Comparison of ENCODE assay signal across 1 cellular context in the genomic region with DNA sequence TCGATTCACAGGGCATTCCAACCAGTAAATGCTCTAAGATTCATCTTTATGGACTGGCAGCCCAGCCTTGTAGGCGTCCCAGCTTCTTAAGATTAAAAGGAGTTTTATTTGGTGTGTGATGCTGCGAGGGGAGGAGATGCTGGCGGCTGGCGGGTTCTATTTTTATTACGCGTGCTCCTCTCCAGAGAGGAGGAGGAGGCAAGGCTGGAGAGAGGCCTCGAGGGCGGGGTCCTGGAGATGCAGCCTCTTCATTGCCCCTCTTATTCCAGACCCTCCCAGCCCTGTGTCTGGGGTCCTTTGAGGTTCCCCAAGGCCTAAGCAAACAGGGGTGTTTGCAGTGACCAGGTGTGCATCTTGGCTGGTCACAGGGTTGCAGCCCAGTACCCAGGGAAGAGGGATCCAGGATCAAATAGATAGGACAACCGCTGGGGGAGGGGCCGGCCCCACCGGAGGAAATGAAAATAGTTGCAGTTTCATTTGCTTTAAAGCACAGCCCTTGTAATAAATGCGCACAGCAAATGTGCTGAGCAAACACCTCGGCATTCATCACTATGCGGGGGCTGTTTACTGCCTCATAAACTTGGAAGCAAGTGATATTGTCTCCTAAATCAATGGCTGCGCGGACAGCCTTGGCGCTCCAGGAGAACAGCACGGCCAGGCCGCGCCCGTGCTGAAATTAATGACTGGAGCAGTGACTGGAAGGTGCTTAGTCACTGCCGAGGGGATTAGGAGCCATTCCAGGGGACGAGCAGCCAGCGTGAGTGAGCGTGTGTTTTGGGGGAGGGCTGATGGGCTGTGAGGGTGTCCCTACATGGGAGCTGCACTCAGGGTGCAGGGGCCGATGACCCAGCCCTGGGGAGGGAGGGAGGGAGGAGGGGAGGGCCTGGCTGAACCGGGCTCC.
TF ChIP-seq lines count a peak whose summit lies in the region.

No MANE protein-coding gene starts in this region.

TF ChIP-seq in GM23338, 12 proteins besides CTCF, POLR2A, EP300 and RAD21 (continued from another document):
- TF ChIP-seq, protein P1, sequence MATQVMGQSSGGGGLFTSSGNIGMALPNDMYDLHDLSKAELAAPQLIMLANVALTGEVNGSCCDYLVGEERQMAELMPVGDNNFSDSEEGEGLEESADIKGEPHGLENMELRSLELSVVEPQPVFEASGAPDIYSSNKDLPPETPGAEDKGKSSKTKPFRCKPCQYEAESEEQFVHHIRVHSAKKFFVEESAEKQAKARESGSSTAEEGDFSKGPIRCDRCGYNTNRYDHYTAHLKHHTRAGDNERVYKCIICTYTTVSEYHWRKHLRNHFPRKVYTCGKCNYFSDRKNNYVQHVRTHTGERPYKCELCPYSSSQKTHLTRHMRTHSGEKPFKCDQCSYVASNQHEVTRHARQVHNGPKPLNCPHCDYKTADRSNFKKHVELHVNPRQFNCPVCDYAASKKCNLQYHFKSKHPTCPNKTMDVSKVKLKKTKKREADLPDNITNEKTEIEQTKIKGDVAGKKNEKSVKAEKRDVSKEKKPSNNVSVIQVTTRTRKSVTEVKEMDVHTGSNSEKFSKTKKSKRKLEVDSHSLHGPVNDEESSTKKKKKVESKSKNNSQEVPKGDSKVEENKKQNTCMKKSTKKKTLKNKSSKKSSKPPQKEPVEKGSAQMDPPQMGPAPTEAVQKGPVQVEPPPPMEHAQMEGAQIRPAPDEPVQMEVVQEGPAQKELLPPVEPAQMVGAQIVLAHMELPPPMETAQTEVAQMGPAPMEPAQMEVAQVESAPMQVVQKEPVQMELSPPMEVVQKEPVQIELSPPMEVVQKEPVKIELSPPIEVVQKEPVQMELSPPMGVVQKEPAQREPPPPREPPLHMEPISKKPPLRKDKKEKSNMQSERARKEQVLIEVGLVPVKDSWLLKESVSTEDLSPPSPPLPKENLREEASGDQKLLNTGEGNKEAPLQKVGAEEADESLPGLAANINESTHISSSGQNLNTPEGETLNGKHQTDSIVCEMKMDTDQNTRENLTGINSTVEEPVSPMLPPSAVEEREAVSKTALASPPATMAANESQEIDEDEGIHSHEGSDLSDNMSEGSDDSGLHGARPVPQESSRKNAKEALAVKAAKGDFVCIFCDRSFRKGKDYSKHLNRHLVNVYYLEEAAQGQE (IDR thresholded peaks at IDR 0.05; ENCODE audit: unreplicated experiment), result no peak
- TF ChIP-seq ZNF114 (CRISPR knock-in tag; IDR thresholded peaks at IDR 0.05), result no peak
- no peak for TF ChIP-seq EZH2 (IDR thresholded peaks at IDR 0.05; ENCODE audit: low read depth, unreplicated experiment)
- no peak for TF ChIP-seq JUNB (IDR thresholded peaks at IDR 0.05; ENCODE audit: unreplicated experiment)
TF ChIP-seq in GM23338: peak in this region for 0.
